ENCODE assay signal across 9 cellular contexts in genomic region chr1:160781914-160782689, GRCh38. TPM values are rescaled to one million over a fixed set of nuclear protein-coding genes. Genes with fewer than 3 reads are reported as not detected.
DNase-seq lines count a peak whose midpoint lies in the region; ATAC-seq and TF ChIP-seq lines count a peak whose summit lies in the region.
"Had no signal": no experiment of that assay in that cellular context is flagged by ENCODE, and none has a peak within 500 bp of the region (broad histone marks: within the 10 kb centered on the region; RNA-seq: fewer than 3 reads in every experiment).

No MANE protein-coding gene starts in this region.

- POLR2A ChIA-PET in RWPE1 (lab: Yijun Ruan, JAX; ENCODE audit: low non-redundant PET) = no interaction called here

- no peak for TF ChIP-seq EP300 in sigmoid colon (IDR thresholded peaks at IDR 0.05)

- peak overlapping the region; percentile 44 to 64 for H3K9ac ChIP-seq in mucosa of rectum (ENCODE audit: low read depth in 1 of 2, low read length in 2 of 2)

- peak overlapping the region; percentile 90 to 92 for H3K27ac ChIP-seq in mucosa of rectum (ENCODE audit: low read depth in 2 of 2, low read length in 2 of 2)
- no peak overlapping the region for H3K27ac ChIP-seq in sigmoid colon
- no peak overlapping the region for H3K27ac ChIP-seq in RWPE1

- TF ChIP-seq CTCF in sigmoid colon (IDR thresholded peaks at IDR 0.05) (no peak), RWPE1 (conservative IDR thresholded peaks at IDR 0.05; ENCODE audit: low read depth) (no peak)

- 32 to 55% methylated on average over 9 of the region's 9 CpGs for WGBS in sigmoid colon, 2 donors

- ATAC-seq in GM18519 (IDR thresholded peaks at IDR 0.05; ENCODE audit: low FRiP score, unreplicated experiment) = peak; percentile 81
- ATAC-seq in GM21717 (IDR thresholded peaks at IDR 0.05; ENCODE audit: unreplicated experiment) = peak; percentile 84

- peaks cover 22 to 26% of the 10 kb centered on the region in 2 donors for H3K4me1 ChIP-seq in mucosa of rectum (ENCODE audit: control insufficient read depth in 2 of 2, insufficient read depth in 2 of 2, low read length in 2 of 2)
- no peaks in the 10 kb centered on the region for H3K4me1 ChIP-seq in sigmoid colon

- no peak for TF ChIP-seq POLR2A in sigmoid colon (IDR thresholded peaks at IDR 0.05)

- H3K36me3 ChIP-seq in mucosa of rectum (ENCODE audit: control insufficient read depth in 2 of 2, insufficient read depth in 2 of 2, low read length in 2 of 2) (no peaks in the 10 kb centered on the region), sigmoid colon (no peaks in the 10 kb centered on the region)

- H3K4me3 ChIP-seq in mucosa of rectum (ENCODE audit: low read length in 2 of 2) = peak overlapping the region; percentile 27 to 50
- no peak overlapping the region for H3K4me3 ChIP-seq in sigmoid colon

- DNase-seq in MV-4-11 (lab: John Stamatoyannopoulos, UW) (peak; percentile 94), sigmoid colon (no peak), NCI-H226 (no peak), NCI-H2107 (lab: John Stamatoyannopoulos, UW) (no peak), RWPE1 (ENCODE audit: low spot score) (no peak)

- H3K27me3 ChIP-seq in mucosa of rectum (ENCODE audit: control insufficient read depth in 2 of 2, insufficient read depth in 2 of 2, low read length in 2 of 2) (no peaks in the 10 kb centered on the region), sigmoid colon (no peaks in the 10 kb centered on the region)

- intact Hi-C loops in sigmoid colon (cut with DNase I) = no loop called here

- no peaks in the 10 kb centered on the region for H3K9me3 ChIP-seq in mucosa of rectum (ENCODE audit: control insufficient read depth in 2 of 2, low read length in 2 of 2)
- no peaks in the 10 kb centered on the region for H3K9me3 ChIP-seq in sigmoid colon

- CTCF ChIA-PET in RWPE1 (lab: Yijun Ruan, JAX) = interaction anchor here (1.1 kb wide), 1 partner anchor 53 kb away, joined by 5 read pairs; no protein-coding TSS in a partner anchor

RNA-seq across cellular contexts. Expression of gene LY9, which starts 13.9 kb away (rescaled TPM):
- total RNA-seq in sigmoid colon = under 1 TPM in 3 of 4 donors, not detected in 1; under 0.01 to 0.36 (median 0.16) TPM
- polyA plus RNA-seq in sigmoid colon = 10 to 100 TPM in 1 of 3 donors, under 1 TPM in 1, not detected in 1; 0.23 to 12.8 TPM
- total RNA-seq: skeletal muscle tissue had no signal

RNA-seq across cellular contexts. Expression of gene SLAMF7, which starts 43.1 kb away (rescaled TPM):
- under 1 TPM in 3 of 4 donors, not detected in 1; 0.16 to 0.83 (median 0.41) TPM for total RNA-seq in sigmoid colon
- 10 to 100 TPM in 2 of 3 donors, 1 to 10 TPM in 1; 3.6 to 31.0 (median 11.4) TPM for polyA plus RNA-seq in sigmoid colon

Comparison
In these comparisons a context has a peak if more than half of its experiments do, and no peak if none do; other contexts are left out.
1. H3K27ac ChIP-seq: peak in mucosa of rectum (2 of 2); none in sigmoid colon (0 of 4) and RWPE1 (single experiment).
2. H3K4me3 ChIP-seq: peak in mucosa of rectum (2 of 2); none in sigmoid colon (0 of 4).